ENCODE assay signal across 8 cellular contexts in genomic region chr16:89565256-89565505, GRCh38. TPM values are rescaled to one million over a fixed set of nuclear protein-coding genes. Genes with fewer than 3 reads are reported as not detected.
DNase-seq lines count a peak whose midpoint lies in the region; ATAC-seq, FAIRE-seq and TF ChIP-seq lines count a peak whose summit lies in the region.

No MANE protein-coding gene starts in this region.

- TF ChIP-seq CTCF in A549 (IDR thresholded peaks at IDR 0.05) (no peak), H9 (conservative IDR thresholded peaks at IDR 0.05) (no peak)

- peaks cover 10% of the 10 kb centered on the region; the same call in 1 of the 2 replicates for H3K79me2 ChIP-seq in H9 (ENCODE audit: insufficient read depth, low read length)

- H3K4me3 Mint-ChIP-seq in H9, result peak overlapping the region; percentile 96; a peak in 4 of 5 replicates
- peak overlapping the region; percentile 27 for H3K4me3 Mint-ChIP-seq in activated CD8-positive, alpha-beta T cell treated with anti-CD3 and anti-CD28 coated beads, Interleukin-2, amount 10 ng/mL, durations not matched to agents 7 days and 5 days

- no peak for TF ChIP-seq EP300 in A549 (IDR thresholded peaks at IDR 0.05)

- H2BK20ac ChIP-seq in H9 (ENCODE audit: low read depth, low read length, poor library complexity, severe bottlenecking), result no peak overlapping the region

- no peak overlapping the region for H2BK5ac ChIP-seq in H9 (ENCODE audit: insufficient read length, low read length)

- no peaks in the 10 kb centered on the region for H3K9me3 ChIP-seq in A549
- H3K9me3 ChIP-seq in H9 (ENCODE audit: control insufficient read depth, low read depth, low read length), result no peaks in the 10 kb centered on the region
- H3K9me3 ChIP-seq in iPS-18a (ENCODE audit: control insufficient read depth, low read depth, low read length), result no peaks in the 10 kb centered on the region

- CTCF ChIA-PET in A549 (lab: Yijun Ruan, JAX), result interaction anchor here (0.9 to 4.9 kb wide), 13 partner anchors 8 to 135 kb away, joined by 3 to 25 read pairs (median 5); partner anchors contain the start of gene CPNE7
- CTCF ChIA-PET in activated CD8-positive, alpha-beta T cell treated with anti-CD3 and anti-CD28 coated beads, Interleukin-2, amount 10 ng/mL, durations not matched to agents 7 days and 5 days (lab: Charles Lee), result interaction anchor here (0.8 kb wide), 1 partner anchor 13 kb away, joined by 3 read pairs; no protein-coding TSS in a partner anchor

- H3K27ac ChIP-seq in A549, result peak overlapping the region; percentile 37 to 96; a peak in 4 of 6 replicates
- H3K27ac ChIP-seq in H9 (ENCODE audit: insufficient read length, low read depth, low read length), result peak overlapping the region; percentile 27
- H3K27ac ChIP-seq in iPS-18a (ENCODE audit: low read length), result peak overlapping the region; percentile 34

- no peak overlapping the region for H4K91ac ChIP-seq in H9 (ENCODE audit: insufficient read length, low read depth, low read length)

- H3K27ac Mint-ChIP-seq in H9, result peak overlapping the region; percentile 87 to 99 (median 95); a peak in 5 of 7 replicates
- peak overlapping the region; percentile 56 for H3K27ac Mint-ChIP-seq in activated CD8-positive, alpha-beta T cell treated with anti-CD3 and anti-CD28 coated beads, Interleukin-2, amount 10 ng/mL, durations not matched to agents 7 days and 5 days

- H3K4me1 Mint-ChIP-seq in H9, result peaks cover 42 to 43% of the 10 kb centered on the region in 2 experiments
- peaks cover 50% of the 10 kb centered on the region for H3K4me1 Mint-ChIP-seq in activated CD8-positive, alpha-beta T cell treated with anti-CD3 and anti-CD28 coated beads, Interleukin-2, amount 10 ng/mL, durations not matched to agents 7 days and 5 days (ENCODE audit: low read depth)

- FAIRE-seq in A549 (lab: Jason Lieb, UNC), result no peak

- H3K4me3 ChIP-seq in A549 (peak overlapping the region; percentile 99; the same call in 1 of the 3 replicates), iPS-18a (ENCODE audit: low read length) (peak overlapping the region; percentile 55)

- POLR2A ChIA-PET in A549 (lab: Yijun Ruan, JAX), result interaction anchor here (0.5 to 1.4 kb wide), 3 partner anchors 16 to 55 kb away, joined by 3 read pairs; no protein-coding TSS in a partner anchor
- POLR2A ChIA-PET in activated CD8-positive, alpha-beta T cell treated with anti-CD3 and anti-CD28 coated beads, Interleukin-2, amount 10 ng/mL, durations not matched to agents 7 days and 5 days (lab: Charles Lee), result no interaction called here

- H3K23me2 ChIP-seq in H9 (ENCODE audit: insufficient read length, low read depth, low read length, poor library complexity, severe bottlenecking), result peaks cover 19% of the 10 kb centered on the region

- H3K27me3 ChIP-seq in H9 (ENCODE audit: insufficient read depth, low read length), result no peaks in the 10 kb centered on the region
- H3K27me3 ChIP-seq in iPS-18a (ENCODE audit: control insufficient read depth, insufficient read depth, low read length), result no peaks in the 10 kb centered on the region

- peak in 1 of 2 experiments; percentile 64 for DNase-seq in A549 (ENCODE audit: low read depth in 1 of 2, low spot score in 1 of 2)
- no peak for DNase-seq in H9
- no peak for DNase-seq in activated CD8-positive, alpha-beta T cell treated with anti-CD3 and anti-CD28 coated beads, Interleukin-2, amount 10 ng/mL, durations not matched to agents 7 days and 5 days
- DNase-seq in AG08395 (ENCODE audit: low spot score), result no peak
- no peak for DNase-seq in NCI-H2227 treated with DMSO at 0.1 percent for 48 hours (lab: John Stamatoyannopoulos, UW)
- no peak for DNase-seq in foreskin melanocyte

- no peak overlapping the region for H3K14ac ChIP-seq in H9 (ENCODE audit: insufficient read depth, low read length)

- ATAC-seq in A549 (peak; percentile 15 to 17), HG02981 (IDR thresholded peaks at IDR 0.05; ENCODE audit: unreplicated experiment) (no peak)
- ATAC-seq in activated CD8-positive, alpha-beta T cell treated with anti-CD3 and anti-CD28 coated beads, Interleukin-2, amount 10 ng/mL, durations not matched to agents 7 days and 5 days, result no peak

- no peak overlapping the region for H3K56ac ChIP-seq in H9 (ENCODE audit: insufficient read length, low read depth, low read length)

- H3K4me1 ChIP-seq in A549 (peaks cover 39% of the 10 kb centered on the region), H9 (ENCODE audit: insufficient read depth, low read length) (no peaks in the 10 kb centered on the region; the same call in 1 of the 2 replicates), iPS-18a (ENCODE audit: control insufficient read depth, low read depth, low read length) (peaks cover 17% of the 10 kb centered on the region)

- no peak overlapping the region for H3K23ac ChIP-seq in H9 (ENCODE audit: insufficient read length, low read depth, low read length)

- H2BK120ac ChIP-seq in H9 (ENCODE audit: low read depth, low read length, poor library complexity, severe bottlenecking), result no peak overlapping the region

- peaks cover 4% of the 10 kb centered on the region for H3K27me3 Mint-ChIP-seq in H9 (ENCODE audit: low read depth)
- no peaks in the 10 kb centered on the region for H3K27me3 Mint-ChIP-seq in activated CD8-positive, alpha-beta T cell treated with anti-CD3 and anti-CD28 coated beads, Interleukin-2, amount 10 ng/mL, durations not matched to agents 7 days and 5 days (ENCODE audit: low read depth)

- H4K8ac ChIP-seq in H9 (replicated peaks; ENCODE audit: insufficient read length, low read depth, low read length), result no peak overlapping the region

- no peak overlapping the region for H2BK15ac ChIP-seq in H9 (ENCODE audit: low read depth, low read length)

- WGBS in A549 (ENCODE audit: missing lambda C conversion rate), result 26% methylated on average over 3 of the region's 3 CpGs
- no CpG with 5 or more reads among the region's 3 CpGs for WGBS in H9 (ENCODE audit: extremely low coverage, insufficient read length, low lambda C conversion rate)

- H4K5ac ChIP-seq in H9 (ENCODE audit: insufficient read length, low read depth, low read length), result no peak overlapping the region

- peaks cover 33% of the 10 kb centered on the region for H3K36me3 ChIP-seq in iPS-18a (ENCODE audit: control insufficient read depth, low read depth, low read length)

- no peak; the same call in 1 of the 2 replicates for TF ChIP-seq POLR2A in A549 (IDR thresholded peaks at IDR 0.05; ENCODE audit: low read length)

- peaks cover 26 to 45% (median 32%) of the 10 kb centered on the region in 3 experiments for H3K36me3 Mint-ChIP-seq in H9 (ENCODE audit: insufficient read depth in 1 of 3, low read depth in 3 of 3)
- H3K36me3 Mint-ChIP-seq in activated CD8-positive, alpha-beta T cell treated with anti-CD3 and anti-CD28 coated beads, Interleukin-2, amount 10 ng/mL, durations not matched to agents 7 days and 5 days (ENCODE audit: low read depth), result peaks cover 41% of the 10 kb centered on the region

- H2BK12ac ChIP-seq in H9 (ENCODE audit: insufficient read length, low read depth, low read length), result no peak overlapping the region

- peaks cover 4% of the 10 kb centered on the region for H4K20me1 ChIP-seq in H9 (ENCODE audit: control insufficient read depth, insufficient read depth, insufficient read length)

- no peak overlapping the region for H3K18ac ChIP-seq in H9 (ENCODE audit: insufficient read length, low read depth, low read length)

- H3K9ac ChIP-seq in H9 (ENCODE audit: extremely low read depth, insufficient read length, low read length) (no peak overlapping the region), iPS-18a (ENCODE audit: low read length) (peak overlapping the region; percentile 53)

- H2AK5ac ChIP-seq in H9 (ENCODE audit: insufficient read length, low read length), result no peak overlapping the region

- no peak overlapping the region for H3K4ac ChIP-seq in H9 (ENCODE audit: low read depth, low read length)

- peaks cover 6% of the 10 kb centered on the region for H3K79me1 ChIP-seq in H9 (ENCODE audit: insufficient read depth, low read depth, low read length, poor library complexity, severe bottlenecking)

- H3T11ph ChIP-seq in H9 (ENCODE audit: low read length), result no peak overlapping the region

- no peaks in the 10 kb centered on the region; a peak in 1 of 5 replicates for H3K9me3 Mint-ChIP-seq in H9
- no peaks in the 10 kb centered on the region for H3K9me3 Mint-ChIP-seq in activated CD8-positive, alpha-beta T cell treated with anti-CD3 and anti-CD28 coated beads, Interleukin-2, amount 10 ng/mL, durations not matched to agents 7 days and 5 days (ENCODE audit: insufficient read depth)

- no peak for TF ChIP-seq RAD21 in A549 (conservative IDR thresholded peaks at IDR 0.05 in 1 of 2, IDR thresholded peaks at IDR 0.05 in 1 of 2)

- H3K4me2 ChIP-seq in A549 (peak overlapping the region; percentile 99), H9 (ENCODE audit: insufficient read depth, insufficient read length, low read length) (peak overlapping the region; percentile 97)

- H2AFZ ChIP-seq in H9 (ENCODE audit: low read length), result no peak overlapping the region

RNA-seq across cellular contexts. Expression of gene RPL13, which starts 4.7 kb away (rescaled TPM):
- 2,291 and 2,911 TPM in 2 replicates for polyA plus RNA-seq in A549 (2011; rRNA removed)
- polyA plus RNA-seq in A549 (2012; cell fraction: cytosol; rRNA removed), result 5,546 and 6,996 TPM in 2 replicates
- polyA plus RNA-seq in A549 (2012; cell fraction: nucleus; rRNA removed), result 3,523 and 4,870 TPM in 2 replicates
- polyA plus RNA-seq in A549 (2017; fragmentation: RNase III; extraction: RNeasy Plus Mini Kit Qiagen cat#74134 plus additional on column Dnase treatment), result 2,979 to 3,246 TPM (median 3,044 TPM) in 3 replicates
- 1,187 and 1,226 TPM in 2 replicates for polyA minus RNA-seq in A549 (2011; rRNA and poly(A)+ RNA removed)
- 2,157 and 2,259 TPM in 2 replicates for total RNA-seq in H9 (2021)
- 1,000 to 10,000 TPM; 1,842 to 1,844 TPM for total RNA-seq in activated CD8-positive, alpha-beta T cell treated with anti-CD3 and anti-CD28 coated beads, Interleukin-2, amount 10 ng/mL, durations not matched to agents 7 days and 5 days

RNA-seq across cellular contexts. Expression of gene CPNE7, which starts 10.4 kb away (rescaled TPM):
- polyA plus RNA-seq in A549 (2011; rRNA removed) (22.8 and 25.8 TPM in 2 replicates), A549 (2017; fragmentation: RNase III; extraction: RNeasy Plus Mini Kit Qiagen cat#74134 plus additional on column Dnase treatment) (42.8 to 55.2 TPM (median 45.2 TPM) in 3 replicates)
- polyA plus RNA-seq in A549 (2012; cell fraction: cytosol; rRNA removed), result 83.9 and 89.9 TPM in 2 replicates
- polyA plus RNA-seq in A549 (2012; cell fraction: nucleus; rRNA removed), result 1,068 and 1,537 TPM in 2 replicates
- polyA minus RNA-seq in A549 (2011; rRNA and poly(A)+ RNA removed), result 10.0 and 10.4 TPM in 2 replicates
- total RNA-seq in H9 (2021), result 22.5 and 23.4 TPM in 2 replicates
- total RNA-seq in activated CD8-positive, alpha-beta T cell treated with anti-CD3 and anti-CD28 coated beads, Interleukin-2, amount 10 ng/mL, durations not matched to agents 7 days and 5 days, result 1 to 10 TPM; 1.1 to 1.8 TPM

RNA-seq across cellular contexts. Expression of gene DPEP1, which starts 48.3 kb away (rescaled TPM):
- 1.5 and 2.6 TPM in 2 replicates for polyA plus RNA-seq in A549 (2011; rRNA removed)
- 1.8 and 2.2 TPM in 2 replicates for polyA plus RNA-seq in A549 (2012; cell fraction: cytosol; rRNA removed)
- 4.1 and 4.5 TPM in 2 replicates for polyA plus RNA-seq in A549 (2012; cell fraction: nucleus; rRNA removed)
- polyA plus RNA-seq in A549 (2017; fragmentation: RNase III; extraction: RNeasy Plus Mini Kit Qiagen cat#74134 plus additional on column Dnase treatment), result 0.97 to 1.3 TPM (median 1.1 TPM) in 3 replicates
- polyA minus RNA-seq in A549 (2011; rRNA and poly(A)+ RNA removed), result 2.8 and 4.6 TPM in 2 replicates
- 1.1 and 1.2 TPM in 2 replicates for total RNA-seq in H9 (2021)
- not detected for total RNA-seq in activated CD8-positive, alpha-beta T cell treated with anti-CD3 and anti-CD28 coated beads, Interleukin-2, amount 10 ng/mL, durations not matched to agents 7 days and 5 days

RNA-seq across cellular contexts. Expression of gene SPG7, which starts 57.0 kb away (rescaled TPM):
- polyA plus RNA-seq in A549 (2011; rRNA removed), result 53.2 and 54.4 TPM in 2 replicates
- 57.9 and 61.6 TPM in 2 replicates for polyA plus RNA-seq in A549 (2012; cell fraction: cytosol; rRNA removed)
- 434 and 484 TPM in 2 replicates for polyA plus RNA-seq in A549 (2012; cell fraction: nucleus; rRNA removed)
- 73.2 to 80.6 TPM (median 79.6 TPM) in 3 replicates for polyA plus RNA-seq in A549 (2017; fragmentation: RNase III; extraction: RNeasy Plus Mini Kit Qiagen cat#74134 plus additional on column Dnase treatment)
- polyA minus RNA-seq in A549 (2011; rRNA and poly(A)+ RNA removed), result 51.0 and 58.2 TPM in 2 replicates
- total RNA-seq in H9 (2021), result 110 and 119 TPM in 2 replicates
- total RNA-seq in activated CD8-positive, alpha-beta T cell treated with anti-CD3 and anti-CD28 coated beads, Interleukin-2, amount 10 ng/mL, durations not matched to agents 7 days and 5 days, result 10 to 100 TPM; 94.7 to 98.4 TPM

Comparison
In these comparisons a context has a peak if more than half of its experiments do, and no peak if none do; other contexts are left out.
1. ATAC-seq: peak in A549 (2 of 2); none in activated CD8-positive, alpha-beta T cell treated with anti-CD3 and anti-CD28 coated beads, Interleukin-2, amount 10 ng/mL, durations not matched to agents 7 days and 5 days (single experiment) and HG02981 (single experiment).
2. Peak in every context shown above with its lines, with median percentiles within 50 percentile points of each other: H3K27ac ChIP-seq.